8 cellular contexts compared by ENCODE assay signal in genomic region chr3:42247576-42248027, GRCh38. TPM values are rescaled to one million over a fixed set of nuclear protein-coding genes. Genes with fewer than 3 reads are reported as not detected.
A peak's percentile ranks its signal among the peaks of the same experiment; 100 is the strongest.
DNase-seq lines count a peak whose midpoint lies in the region; ATAC-seq and TF ChIP-seq lines count a peak whose summit lies in the region.

No MANE protein-coding gene starts in this region.

- H3K27me3 Mint-ChIP-seq in activated CD4-positive, alpha-beta memory T cell treated with anti-CD3 and anti-CD28 coated beads for 36 hours, result peaks cover 9% of the 10 kb centered on the region

- ATAC-seq in HG02763 (IDR thresholded peaks at IDR 0.05; ENCODE audit: unreplicated experiment), result peak; percentile 51
- no peak for ATAC-seq in GM19397 (IDR thresholded peaks at IDR 0.05; ENCODE audit: unreplicated experiment)

- no peak overlapping the region for H3K4me3 Mint-ChIP-seq in activated CD4-positive, alpha-beta memory T cell treated with anti-CD3 and anti-CD28 coated beads for 36 hours

- no peak overlapping the region for H3K27ac Mint-ChIP-seq in activated CD4-positive, alpha-beta memory T cell treated with anti-CD3 and anti-CD28 coated beads for 36 hours

- CTCF ChIA-PET in GM10248 (lab: Yijun Ruan, JAX), result interaction anchor here (0.7 to 6.0 kb wide), 47 partner anchors 10 to 498 kb away, joined by 3 to 114 read pairs (median 5); no protein-coding TSS in a partner anchor
- CTCF ChIA-PET in activated CD4-positive, alpha-beta memory T cell treated with anti-CD3 and anti-CD28 coated beads for 36 hours (lab: Charles Lee), result interaction anchor here (0.7 to 8.2 kb wide), 36 partner anchors 8 to 531 kb away, joined by 3 to 146 read pairs (median 4); partner anchors contain the start of genes CCK and VIPR1

- no peaks in the 10 kb centered on the region for H3K9me3 Mint-ChIP-seq in activated CD4-positive, alpha-beta memory T cell treated with anti-CD3 and anti-CD28 coated beads for 36 hours

- POLR2A ChIA-PET in GM10248 (lab: Yijun Ruan, JAX), result no interaction called here
- POLR2A ChIA-PET in activated CD4-positive, alpha-beta memory T cell treated with anti-CD3 and anti-CD28 coated beads for 36 hours (lab: Charles Lee), result no interaction called here

- DNase-seq in GM10248 (ENCODE audit: extremely low spot score) (peak; percentile 56), NCI-H524 (lab: John Stamatoyannopoulos, UW) (peak; percentile 48 to 73), midbrain (lab: John Stamatoyannopoulos, UW) (peak; percentile 67)
- peak; percentile 73 for DNase-seq in activated CD4-positive, alpha-beta memory T cell treated with anti-CD3 and anti-CD28 coated beads for 36 hours
- DNase-seq in effector CD4-positive, alpha-beta T cell, result peak; percentile 39
- DNase-seq in stimulated activated CD8-positive, alpha-beta memory T cell treated with anti-CD3 and anti-CD28 coated beads, Interleukin-7, amount 100 ng/mL, for 24 hours (ENCODE audit: low read depth), result peak; percentile 15

- H3K36me3 Mint-ChIP-seq in activated CD4-positive, alpha-beta memory T cell treated with anti-CD3 and anti-CD28 coated beads for 36 hours, result no peaks in the 10 kb centered on the region

- intact Hi-C loops in activated CD4-positive, alpha-beta memory T cell treated with anti-CD3 and anti-CD28 coated beads for 36 hours (cut with micrococcal nuclease), result loop anchor here (1.0 to 5.0 kb wide), 2 partner anchors 196 to 290 kb away; no protein-coding TSS in a partner anchor

- peaks cover 7% of the 10 kb centered on the region for H3K4me1 Mint-ChIP-seq in activated CD4-positive, alpha-beta memory T cell treated with anti-CD3 and anti-CD28 coated beads for 36 hours (ENCODE audit: low read depth)

- peak; percentile 63 for TF ChIP-seq CTCF in GM10248 (IDR thresholded peaks at IDR 0.05; ENCODE audit: control extremely low read depth, extremely low read depth, low read depth, missing control alignments)

RNA-seq across cellular contexts. Expression of gene CCK, which starts 18.4 kb away (rescaled TPM):
- not detected for total RNA-seq in activated CD4-positive, alpha-beta memory T cell treated with anti-CD3 and anti-CD28 coated beads for 36 hours

Comparison
In these comparisons a context has a peak if more than half of its experiments do, and no peak if none do; other contexts are left out.
1. DNase-seq: peak in every context shown above with its lines; median percentile 73 in activated CD4-positive, alpha-beta memory T cell treated with anti-CD3 and anti-CD28 coated beads for 36 hours; 67 in midbrain; 60 in NCI-H524; 56 in GM10248; 39 in effector CD4-positive, alpha-beta T cell; 15 in stimulated activated CD8-positive, alpha-beta memory T cell treated with anti-CD3 and anti-CD28 coated beads, Interleukin-7, amount 100 ng/mL, for 24 hours.